ENCODE assay signal across 10 cellular contexts in genomic region chr1:25971044-25971881, GRCh38. TPM values are rescaled to one million over a fixed set of nuclear protein-coding genes. Genes with fewer than 3 reads are reported as not detected.
A peak's percentile ranks its signal among the peaks of the same experiment; 100 is the strongest.
DNase-seq lines count a peak whose midpoint lies in the region; ATAC-seq, FAIRE-seq and TF ChIP-seq lines count a peak whose summit lies in the region.
"Had no signal": no experiment of that assay in that cellular context is flagged by ENCODE, and none has a peak within 500 bp of the region (broad histone marks: within the 10 kb centered on the region; RNA-seq: fewer than 3 reads in every experiment).

No MANE protein-coding gene starts in this region.

- peaks cover 28% of the 10 kb centered on the region for H3K36me3 ChIP-seq in OCI-LY7 (ENCODE audit: insufficient read depth, low read length)

- H3K9me2 ChIP-seq in OCI-LY7 (ENCODE audit: insufficient read depth, low read length): no peaks in the 10 kb centered on the region

- POLR2A ChIA-PET in OCI-LY7 (lab: Charles Lee): interaction anchor here (0.6 to 2.3 kb wide), 10 partner anchors 9 to 1071 kb away, joined by 3 to 11 read pairs (median 4); partner anchors contain the start of gene PAFAH2

- peak overlapping the region; percentile 54 for H3K4me2 ChIP-seq in OCI-LY7 (ENCODE audit: low read length)

- no peak for FAIRE-seq in HTR-8/SVneo (lab: Jason Lieb, UNC)

- H3K4me3 Mint-ChIP-seq in activated naive CD8-positive, alpha-beta T cell treated with anti-CD3 and anti-CD28 coated beads, Interleukin-2, amount 50 U/mL, for 24 hours: peak overlapping the region; percentile 30
- peak overlapping the region; percentile 46 to 55 for H3K4me3 Mint-ChIP-seq in stimulated activated naive CD8-positive, alpha-beta T cell treated with anti-CD3 and anti-CD28 coated beads, Interleukin-15, amount 100 ng/mL, for 72 hours

- CTCF ChIA-PET in OCI-LY7 (lab: Charles Lee; ENCODE audit: unreplicated experiment): interaction anchor here (0.6 kb wide), 1 partner anchor 60 kb away, joined by 3 read pairs; no protein-coding TSS in a partner anchor

- ATAC-seq in activated naive CD8-positive, alpha-beta T cell treated with anti-CD3 and anti-CD28 coated beads, Interleukin-2, amount 50 U/mL, for 24 hours: peak; percentile 89
- peak; percentile 64 for ATAC-seq in stimulated activated naive CD8-positive, alpha-beta T cell treated with anti-CD3 and anti-CD28 coated beads, Interleukin-15, amount 100 ng/mL, for 72 hours
- ATAC-seq: left cardiac atrium had no signal

- peak overlapping the region; percentile 86 for H3K27ac Mint-ChIP-seq in activated naive CD8-positive, alpha-beta T cell treated with anti-CD3 and anti-CD28 coated beads, Interleukin-2, amount 50 U/mL, for 24 hours
- peak overlapping the region; percentile 38 to 88 for H3K27ac Mint-ChIP-seq in stimulated activated naive CD8-positive, alpha-beta T cell treated with anti-CD3 and anti-CD28 coated beads, Interleukin-15, amount 100 ng/mL, for 72 hours

- peak overlapping the region; percentile 77 for H2AFZ ChIP-seq in OCI-LY7 (ENCODE audit: low read length)

- no peaks in the 10 kb centered on the region for H4K20me1 ChIP-seq in OCI-LY7 (ENCODE audit: insufficient read depth, low read length)

- H3K36me3 Mint-ChIP-seq in activated naive CD8-positive, alpha-beta T cell treated with anti-CD3 and anti-CD28 coated beads, Interleukin-2, amount 50 U/mL, for 24 hours (ENCODE audit: low read depth): peaks cover 38% of the 10 kb centered on the region

- H3K79me2 ChIP-seq in OCI-LY7 (ENCODE audit: insufficient read depth, low read depth, low read length): no peaks in the 10 kb centered on the region

- peak overlapping the region; percentile 71 for H3K27ac ChIP-seq in OCI-LY7 (ENCODE audit: low read depth, low read length, poor library complexity, severe bottlenecking)

- H3K27me3 Mint-ChIP-seq in activated naive CD8-positive, alpha-beta T cell treated with anti-CD3 and anti-CD28 coated beads, Interleukin-2, amount 50 U/mL, for 24 hours: no peaks in the 10 kb centered on the region
- H3K27me3 Mint-ChIP-seq in stimulated activated naive CD8-positive, alpha-beta T cell treated with anti-CD3 and anti-CD28 coated beads, Interleukin-15, amount 100 ng/mL, for 72 hours: no peaks in the 10 kb centered on the region

- H3K9me3 ChIP-seq in OCI-LY7 (ENCODE audit: low read length): no peaks in the 10 kb centered on the region

- peaks cover 34% of the 10 kb centered on the region for H3K4me1 Mint-ChIP-seq in activated naive CD8-positive, alpha-beta T cell treated with anti-CD3 and anti-CD28 coated beads, Interleukin-2, amount 50 U/mL, for 24 hours
- H3K4me1 Mint-ChIP-seq in stimulated activated naive CD8-positive, alpha-beta T cell treated with anti-CD3 and anti-CD28 coated beads, Interleukin-15, amount 100 ng/mL, for 72 hours: peaks cover 36% of the 10 kb centered on the region

- H3K9me3 Mint-ChIP-seq in activated naive CD8-positive, alpha-beta T cell treated with anti-CD3 and anti-CD28 coated beads, Interleukin-2, amount 50 U/mL, for 24 hours: no peaks in the 10 kb centered on the region
- no peaks in the 10 kb centered on the region for H3K9me3 Mint-ChIP-seq in stimulated activated naive CD8-positive, alpha-beta T cell treated with anti-CD3 and anti-CD28 coated beads, Interleukin-15, amount 100 ng/mL, for 72 hours

- no peak for TF ChIP-seq CTCF in OCI-LY7 (conservative IDR thresholded peaks at IDR 0.05; ENCODE audit: low read length)

- intact Hi-C loops in OCI-LY7 (cut with micrococcal nuclease; ENCODE audit: unreplicated experiment): no loop called here

- H3K4me1 ChIP-seq in OCI-LY7 (ENCODE audit: insufficient read depth, low read length, poor library complexity, severe bottlenecking): peaks cover 17% of the 10 kb centered on the region

- BruUV-seq in OCI-LY7 (replicated peaks; lab: Mats Ljungman, UMichigan): no TSS peak

- peak; percentile 9 for DNase-seq in activated naive CD4-positive, alpha-beta T cell treated with Interleukin-2 at 50 U/mL for 16 hours
- no peak for DNase-seq in activated naive CD4-positive, alpha-beta T cell (lab: John Stamatoyannopoulos, UW)
- DNase-seq in OCI-LY7 (ENCODE audit: low spot score) (peak; percentile 69), HTR-8/SVneo (ENCODE audit: insufficient read length, low spot score) (no peak), COR-L47 (lab: John Stamatoyannopoulos, UW) (no peak), GM03348 (ENCODE audit: low spot score) (no peak)
- DNase-seq in activated naive CD8-positive, alpha-beta T cell treated with anti-CD3 and anti-CD28 coated beads, Interleukin-2, amount 50 U/mL, for 24 hours: no peak
- DNase-seq in stimulated activated naive CD8-positive, alpha-beta T cell treated with anti-CD3 and anti-CD28 coated beads, Interleukin-15, amount 100 ng/mL, for 72 hours: peak in 1 of 2 donors; percentile 3
- DNase-seq: left cardiac atrium, NCI-H510A treated with DMSO at 0.1 percent for 48 hours had no signal

- H3K4me3 ChIP-seq in OCI-LY7 (ENCODE audit: low read depth, low read length, poor library complexity, severe bottlenecking): peak overlapping the region; percentile 3

RNA-seq across cellular contexts. Expression of gene PAFAH2, which starts 26.6 kb away (rescaled TPM):
- total RNA-seq in OCI-LY7 (2014; rRNA removed; shearing (Covaris generic)): 2.9 and 4.1 TPM in 2 replicates
- 7.3 and 8.7 TPM in 2 replicates for total RNA-seq in OCI-LY7 (2022)

RNA-seq across cellular contexts. Expression of gene EXTL1, which starts 50.3 kb away (rescaled TPM):
- total RNA-seq in OCI-LY7 (2014; rRNA removed; shearing (Covaris generic)): not detected in 2 replicates
- 0.26 and 0.67 TPM in 2 replicates for total RNA-seq in OCI-LY7 (2022)

Comparison
In these comparisons a context has a peak if more than half of its experiments do, and no peak if none do; other contexts are left out.
1. DNase-seq: peak in activated naive CD4-positive, alpha-beta T cell treated with Interleukin-2 at 50 U/mL for 16 hours (single experiment) and OCI-LY7 (single experiment); none in activated naive CD4-positive, alpha-beta T cell (0 of 4), activated naive CD8-positive, alpha-beta T cell treated with anti-CD3 and anti-CD28 coated beads, Interleukin-2, amount 50 U/mL, for 24 hours (single experiment), HTR-8/SVneo (single experiment), COR-L47 (single experiment) and GM03348 (single experiment).